Comparison of ENCODE assay signal across 1 cellular context in the genomic region with DNA sequence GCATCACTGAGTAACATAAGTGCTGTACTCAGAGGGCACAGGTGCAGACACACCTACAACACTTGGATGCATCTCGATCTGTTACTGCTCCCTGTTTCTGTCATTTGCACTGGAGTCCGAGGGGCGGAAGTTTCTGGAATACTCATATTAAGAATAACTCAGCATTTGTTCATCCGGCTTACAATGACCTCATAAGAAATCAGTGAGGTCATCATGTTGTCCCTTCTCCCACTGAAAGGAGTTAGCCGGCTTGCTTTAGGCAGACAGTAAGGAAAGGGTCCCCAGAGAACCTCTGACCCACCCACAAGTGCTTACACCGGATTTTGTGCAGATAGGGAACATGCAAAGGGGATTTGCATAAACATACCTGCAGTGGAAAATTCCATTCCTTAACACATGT.
TF ChIP-seq lines count a peak whose summit lies in the region.

No MANE protein-coding gene starts in this region.

TF ChIP-seq in HepG2, 621 proteins besides CTCF, POLR2A, EP300 and RAD21 (continued from another document):
- TF ChIP-seq, protein P1, sequence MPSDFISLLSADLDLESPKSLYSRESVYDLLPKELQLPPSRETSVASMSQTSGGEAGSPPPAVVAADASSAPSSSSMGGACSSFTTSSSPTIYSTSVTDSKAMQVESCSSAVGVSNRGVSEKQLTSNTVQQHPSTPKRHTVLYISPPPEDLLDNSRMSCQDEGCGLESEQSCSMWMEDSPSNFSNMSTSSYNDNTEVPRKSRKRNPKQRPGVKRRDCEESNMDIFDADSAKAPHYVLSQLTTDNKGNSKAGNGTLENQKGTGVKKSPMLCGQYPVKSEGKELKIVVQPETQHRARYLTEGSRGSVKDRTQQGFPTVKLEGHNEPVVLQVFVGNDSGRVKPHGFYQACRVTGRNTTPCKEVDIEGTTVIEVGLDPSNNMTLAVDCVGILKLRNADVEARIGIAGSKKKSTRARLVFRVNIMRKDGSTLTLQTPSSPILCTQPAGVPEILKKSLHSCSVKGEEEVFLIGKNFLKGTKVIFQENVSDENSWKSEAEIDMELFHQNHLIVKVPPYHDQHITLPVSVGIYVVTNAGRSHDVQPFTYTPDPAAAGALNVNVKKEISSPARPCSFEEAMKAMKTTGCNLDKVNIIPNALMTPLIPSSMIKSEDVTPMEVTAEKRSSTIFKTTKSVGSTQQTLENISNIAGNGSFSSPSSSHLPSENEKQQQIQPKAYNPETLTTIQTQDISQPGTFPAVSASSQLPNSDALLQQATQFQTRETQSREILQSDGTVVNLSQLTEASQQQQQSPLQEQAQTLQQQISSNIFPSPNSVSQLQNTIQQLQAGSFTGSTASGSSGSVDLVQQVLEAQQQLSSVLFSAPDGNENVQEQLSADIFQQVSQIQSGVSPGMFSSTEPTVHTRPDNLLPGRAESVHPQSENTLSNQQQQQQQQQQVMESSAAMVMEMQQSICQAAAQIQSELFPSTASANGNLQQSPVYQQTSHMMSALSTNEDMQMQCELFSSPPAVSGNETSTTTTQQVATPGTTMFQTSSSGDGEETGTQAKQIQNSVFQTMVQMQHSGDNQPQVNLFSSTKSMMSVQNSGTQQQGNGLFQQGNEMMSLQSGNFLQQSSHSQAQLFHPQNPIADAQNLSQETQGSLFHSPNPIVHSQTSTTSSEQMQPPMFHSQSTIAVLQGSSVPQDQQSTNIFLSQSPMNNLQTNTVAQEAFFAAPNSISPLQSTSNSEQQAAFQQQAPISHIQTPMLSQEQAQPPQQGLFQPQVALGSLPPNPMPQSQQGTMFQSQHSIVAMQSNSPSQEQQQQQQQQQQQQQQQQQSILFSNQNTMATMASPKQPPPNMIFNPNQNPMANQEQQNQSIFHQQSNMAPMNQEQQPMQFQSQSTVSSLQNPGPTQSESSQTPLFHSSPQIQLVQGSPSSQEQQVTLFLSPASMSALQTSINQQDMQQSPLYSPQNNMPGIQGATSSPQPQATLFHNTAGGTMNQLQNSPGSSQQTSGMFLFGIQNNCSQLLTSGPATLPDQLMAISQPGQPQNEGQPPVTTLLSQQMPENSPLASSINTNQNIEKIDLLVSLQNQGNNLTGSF (CRISPR knock-in tag; IDR thresholded peaks at IDR 0.05) = no peak
- TF ChIP-seq ATF7 (IDR thresholded peaks at IDR 0.05) (peak; percentile 87), ATF7 (CRISPR knock-in tag; IDR thresholded peaks at IDR 0.05) (no peak), CHD2 (IDR thresholded peaks at IDR 0.05; ENCODE audit: low read depth, low read length) (no peak), ZNF547 (CRISPR knock-in tag; IDR thresholded peaks at IDR 0.05) (no peak), CREB1 (IDR thresholded peaks at IDR 0.05) (peak; percentile 76), CREB1 (CRISPR knock-in tag; IDR thresholded peaks at IDR 0.05) (no peak), ZNF383 (CRISPR knock-in tag; IDR thresholded peaks at IDR 0.05; ENCODE audit: borderline replicate concordance) (no peak)
